In genomic region chr3:160481856-160482255, GRCh38 we compare ENCODE assay signal across 28 cellular contexts. TPM values are rescaled to one million over a fixed set of nuclear protein-coding genes. Genes with fewer than 3 reads are reported as not detected.
"Had no signal": no experiment of that assay in that cellular context is flagged by ENCODE, and none has a peak within 500 bp of the region (broad histone marks: within the 10 kb centered on the region; RNA-seq: fewer than 3 reads in every experiment).

No MANE protein-coding gene starts in this region.

- H3K36me3 Mint-ChIP-seq: T-cell had no signal

- H3K4me3 Mint-ChIP-seq: activated CD4-positive, alpha-beta memory T cell treated with anti-CD3 and anti-CD28 coated beads, Interleukin-2, amount 10 ng/mL, durations not matched to agents 7 days and 5 days; activated CD4-positive, alpha-beta T cell treated with anti-CD3 and anti-CD28 coated beads for 36 hours; activated naive CD8-positive, alpha-beta T cell treated with anti-CD3 and anti-CD28 coated beads, Interleukin-2, amount 50 U/mL, for 24 hours; activated T-cell treated with anti-CD3 and anti-CD28 coated beads, Interleukin-2, amount 50 U/mL, for 72 hours; central memory CD8-positive, alpha-beta T cell; T-cell had no signal

- H3K27ac Mint-ChIP-seq: activated CD4-positive, alpha-beta memory T cell treated with anti-CD3 and anti-CD28 coated beads, Interleukin-2, amount 10 ng/mL, durations not matched to agents 7 days and 5 days; activated CD4-positive, alpha-beta T cell treated with anti-CD3 and anti-CD28 coated beads for 36 hours; activated naive CD8-positive, alpha-beta T cell treated with anti-CD3 and anti-CD28 coated beads, Interleukin-2, amount 50 U/mL, for 24 hours; activated T-cell treated with anti-CD3 and anti-CD28 coated beads, Interleukin-2, amount 50 U/mL, for 72 hours; activated T-helper 2 cell treated with anti-CD3 and anti-CD28 coated beads, Interferon-gamma antibody, Interleukin-2, Interleukin-4, amounts not matched to agents 10 μg/mL and 5 μg/mL and 100 μg/mL, durations not matched to agents 14 hours and 24 hours and 36 hours; T-cell had no signal

- ATAC-seq: activated CD4-positive, alpha-beta T cell treated with anti-CD3 and anti-CD28 coated beads for 36 hours; activated naive CD8-positive, alpha-beta T cell treated with anti-CD3 and anti-CD28 coated beads, Interleukin-2, amount 50 U/mL, for 24 hours; activated T-cell treated with anti-CD3 and anti-CD28 coated beads, Interleukin-2, amount 50 U/mL, for 72 hours; body of pancreas; Panc1; Right ventricle myocardium inferior; T-cell had no signal

- H3K27ac ChIP-seq: ascending aorta, body of pancreas, SK-N-MC, VCaP had no signal

- H3K9me3 Mint-ChIP-seq: activated CD4-positive, alpha-beta memory T cell treated with anti-CD3 and anti-CD28 coated beads, Interleukin-2, amount 10 ng/mL, durations not matched to agents 7 days and 5 days; activated naive CD8-positive, alpha-beta T cell treated with anti-CD3 and anti-CD28 coated beads, Interleukin-2, amount 50 U/mL, for 24 hours; activated T-cell treated with anti-CD3 and anti-CD28 coated beads, Interleukin-2, amount 50 U/mL, for 72 hours; activated T-helper 2 cell treated with anti-CD3 and anti-CD28 coated beads, Interferon-gamma antibody, Interleukin-2, Interleukin-4, amounts not matched to agents 10 μg/mL and 5 μg/mL and 100 μg/mL, durations not matched to agents 14 hours and 24 hours and 36 hours; central memory CD8-positive, alpha-beta T cell; T-cell had no signal

- DNase-seq: activated CD4-positive, alpha-beta memory T cell treated with anti-CD3 and anti-CD28 coated beads, Interleukin-2, amount 10 ng/mL, durations not matched to agents 7 days and 5 days; activated CD4-positive, alpha-beta T cell treated with anti-CD3 and anti-CD28 coated beads for 36 hours; activated CD4-positive, alpha-beta T cell treated with anti-CD3 and anti-CD28 coated beads, Interleukin-2, amount 50 U/mL, for 1 hour; activated naive CD4-positive, alpha-beta T cell treated with anti-CD3 and anti-CD28 coated beads, Interleukin-2, amount 50 U/mL, for 16 hours; activated naive CD8-positive, alpha-beta T cell treated with anti-CD3 and anti-CD28 coated beads, Interleukin-2, amount 50 U/mL, for 24 hours; activated T-cell treated with anti-CD3 and anti-CD28 coated beads for 4 hours; activated T-cell treated with anti-CD3 and anti-CD28 coated beads, Interleukin-2, amount 50 U/mL, for 72 hours; amniotic stem cell; body of pancreas; KG1; NCI-H1092; NCI-H1417 treated with DMSO at 0.1 percent for 48 hours; NCI-H1694 treated with DMSO at 0.1 percent for 48 hours; NCI-H2029 treated with DMSO at 0.1 percent for 48 hours; NCI-H345; NCI-H510A; NCI-H526 treated with DMSO at 0.1 percent for 48 hours; NCI-H82; OCI-M1; RPMI8226; T-cell had no signal

- H3K27me3 ChIP-seq: ascending aorta, body of pancreas had no signal

RNA-seq across cellular contexts. Expression of gene TRIM59, which starts 32.3 kb away (rescaled TPM):
- total RNA-seq: ascending aorta had no signal
